Comparison of ENCODE assay signal across 22 cellular contexts in genomic region chr4:8264106-8264505, GRCh38.
"Had no signal": no experiment of that assay in that cellular context is flagged by ENCODE, and none has a peak within 500 bp of the region (broad histone marks: within the 10 kb centered on the region; RNA-seq: fewer than 3 reads in every experiment).

No MANE protein-coding gene starts in this region.

- H3K27me3 ChIP-seq: gastroesophageal sphincter, right lobe of liver, thyroid gland, upper lobe of left lung, uterus had no signal

- ATAC-seq: gastroesophageal sphincter; left colon; left ventricle myocardium superior; right lobe of liver; stimulated activated effector memory CD8-positive, alpha-beta T cell treated with anti-CD3 and anti-CD28 coated beads, Interleukin-12 subunit alpha, Interleukin-12 subunit beta, amount 100 ng/mL, for 72 hours; stimulated activated naive CD8-positive, alpha-beta T cell treated with anti-CD3 and anti-CD28 coated beads, Interleukin-15, Interleukin-2, amounts not matched to agents 100 U/mL and 50 U/mL, for 24 hours had no signal

- H3K9me3 ChIP-seq: colonic mucosa, esophagus squamous epithelium, gastroesophageal sphincter, prostate gland, right lobe of liver, suprapubic skin, thyroid gland, upper lobe of left lung, uterus had no signal

- H3K4me3 ChIP-seq: colonic mucosa, esophagus squamous epithelium, gastroesophageal sphincter, lung, prostate gland, right lobe of liver, suprapubic skin, thyroid gland, upper lobe of left lung, uterus had no signal

- H3K79me2 ChIP-seq: parathyroid adenoma had no signal

- H3K27ac ChIP-seq: colonic mucosa, esophagus squamous epithelium, gastroesophageal sphincter, parathyroid adenoma, prostate gland, right lobe of liver, suprapubic skin, thyroid gland, upper lobe of left lung, uterus had no signal

- H3K4me1 ChIP-seq: colonic mucosa, parathyroid adenoma, prostate gland, right lobe of liver had no signal

- H2AFZ ChIP-seq: parathyroid adenoma had no signal

- DNase-seq: colonic mucosa; dermis blood vessel endothelial cell; esophagus squamous epithelium; foreskin fibroblast; left colon; left ventricle myocardium superior; mesenchymal stem cell; midbrain; naive B cell; right lobe of liver; stimulated activated CD4-positive, alpha-beta T cell treated with anti-CD3 and anti-CD28 coated beads, Interleukin-4, amount 100 ng/mL, for 1 hour; stimulated activated CD8-positive, alpha-beta memory T cell treated with anti-CD3 and anti-CD28 coated beads, Interleukin-4, amount 100 ng/mL, for 48 hours; stimulated activated naive CD8-positive, alpha-beta T cell treated with anti-CD3 and anti-CD28 coated beads, Interleukin-15, Interleukin-2, amounts not matched to agents 100 U/mL and 50 U/mL, for 24 hours; thyroid gland; upper lobe of left lung; uterus had no signal

- H3K36me3 ChIP-seq: colonic mucosa, esophagus squamous epithelium, gastroesophageal sphincter, prostate gland, right lobe of liver, suprapubic skin, thyroid gland, upper lobe of left lung, uterus had no signal

- H3K9ac ChIP-seq: parathyroid adenoma had no signal
